In genomic region chr15:29039466-29040366, GRCh38 we compare ENCODE assay signal across 18 cellular contexts.
DNase-seq lines count a peak whose midpoint lies in the region; ATAC-seq, FAIRE-seq and TF ChIP-seq lines count a peak whose summit lies in the region.
"Had no signal": no experiment of that assay in that cellular context is flagged by ENCODE, and none has a peak within 500 bp of the region (broad histone marks: within the 10 kb centered on the region; RNA-seq: fewer than 3 reads in every experiment).

No MANE protein-coding gene starts in this region.

- SMC1A ChIA-PET in GM12878 (lab: Charles Lee; ENCODE audit: uncharacterized antibody, unreplicated experiment), result interaction anchor here (0.9 kb wide), 1 partner anchor 83 kb away, joined by 3 read pairs; no protein-coding TSS in a partner anchor

- BruUV-seq in GM12878 (replicated peaks; lab: Mats Ljungman, UMichigan), result no TSS peak

- H3K9ac ChIP-seq in OCI-LY3 (ENCODE audit: low read length) (peak overlapping the region; percentile 37; the same call in 1 of the 2 replicates), GM12878 (ENCODE audit: control insufficient read depth, insufficient read depth, low read length) (no peak overlapping the region), Karpas-422 (ENCODE audit: low read length) (no peak overlapping the region)

- no peaks in the 10 kb centered on the region for H3K9me2 ChIP-seq in Karpas-422 (replicated peaks; ENCODE audit: insufficient read depth, low read length)

- peak overlapping the region; percentile 45 for H3K4me3 Mint-ChIP-seq in natural killer cell
- H3K4me3 Mint-ChIP-seq: activated CD4-positive, alpha-beta T cell treated with anti-CD3 and anti-CD28 coated beads, Interleukin-2, amount 10 ng/mL, durations not matched to agents 24 days and 14 days; HFFc6 had no signal

- RAD21 ChIA-PET in GM12878 (lab: Charles Lee; ENCODE audit: unreplicated experiment), result no interaction called here

- no peaks in the 10 kb centered on the region for H3K9me3 ChIP-seq in OCI-LY3 (ENCODE audit: insufficient read depth, low read length)
- no peaks in the 10 kb centered on the region for H3K9me3 ChIP-seq in GM12878 (replicated peaks; ENCODE audit: control insufficient read depth, insufficient read depth, low read length)
- H3K9me3 ChIP-seq in Karpas-422 (ENCODE audit: low read length), result no peaks in the 10 kb centered on the region
- no peaks in the 10 kb centered on the region for H3K9me3 ChIP-seq in tibial nerve
- H3K9me3 ChIP-seq: psoas muscle, upper lobe of left lung had no signal

- in situ Hi-C loops in GM12878 (cut with MboI), result no loop called here

- intact Hi-C loops in GM12878 (cut with micrococcal nuclease; ENCODE audit: unreplicated experiment), result no loop called here
- intact Hi-C loops in natural killer cell (cut with micrococcal nuclease), result no loop called here

- ATAC-seq in GM12878, result peak; percentile 67
- ATAC-seq in natural killer cell, result no peak
- ATAC-seq: left colon, psoas muscle had no signal

- DNase-seq in GM12865 (ENCODE audit: low read depth) (peak; percentile 46), GM12878 (ENCODE audit: low read depth, low spot score) (peak; percentile 7), natural killer cell (no peak), Karpas-422 (no peak), SK-N-DZ (ENCODE audit: low spot score) (no peak), tibial nerve (ENCODE audit: low spot score in 2 of 2) (no peak)
- no peak for DNase-seq in activated effector memory CD4-positive, alpha-beta T cell treated with anti-CD3 and anti-CD28 coated beads, Interleukin-2, amount 50 U/mL, for 16 hours
- DNase-seq: activated CD4-positive, alpha-beta T cell treated with anti-CD3 and anti-CD28 coated beads, Interleukin-2, amount 10 ng/mL, durations not matched to agents 24 days and 14 days; activated naive CD4-positive, alpha-beta T cell treated with anti-CD3 and anti-CD28 coated beads, Interleukin-2, amount 50 U/mL, for 16 hours; DND-41; HFFc6; psoas muscle; stimulated activated CD8-positive, alpha-beta memory T cell treated with anti-CD3 and anti-CD28 coated beads, Interleukin-4, amount 100 ng/mL, for 48 hours; upper lobe of left lung had no signal

- no peaks in the 10 kb centered on the region for H3K36me3 Mint-ChIP-seq in natural killer cell

- H2AFZ ChIP-seq in OCI-LY3 (ENCODE audit: low read depth, low read length), result no peak overlapping the region
- no peak overlapping the region for H2AFZ ChIP-seq in GM12878 (ENCODE audit: control insufficient read depth, low read depth, low read length)
- H2AFZ ChIP-seq in Karpas-422 (ENCODE audit: low read length), result no peak overlapping the region

- H4K20me1 ChIP-seq in OCI-LY3 (ENCODE audit: insufficient read depth, low read length), result no peaks in the 10 kb centered on the region
- no peaks in the 10 kb centered on the region for H4K20me1 ChIP-seq in GM12878 (ENCODE audit: control insufficient read depth, insufficient read depth)
- no peaks in the 10 kb centered on the region for H4K20me1 ChIP-seq in Karpas-422 (ENCODE audit: insufficient read depth, low read depth, low read length)

- H3K27ac Mint-ChIP-seq in natural killer cell, result peak overlapping the region; percentile 59 to 88
- H3K27ac Mint-ChIP-seq: activated CD4-positive, alpha-beta T cell treated with anti-CD3 and anti-CD28 coated beads, Interleukin-2, amount 10 ng/mL, durations not matched to agents 24 days and 14 days; HFFc6 had no signal

- H3K36me3 ChIP-seq in OCI-LY3 (replicated peaks; ENCODE audit: low read depth, low read length) (no peaks in the 10 kb centered on the region), GM12878 (ENCODE audit: control insufficient read depth in 2 of 2, insufficient read depth in 2 of 2, low read length in 1 of 2) (no peaks in the 10 kb centered on the region), Karpas-422 (ENCODE audit: insufficient read depth, low read length) (no peaks in the 10 kb centered on the region), tibial nerve (no peaks in the 10 kb centered on the region)
- H3K36me3 ChIP-seq: upper lobe of left lung had no signal

- TF ChIP-seq EP300 in GM12878 (IDR thresholded peaks at IDR 0.05; ENCODE audit: borderline replicate concordance in 1 of 2, control insufficient read depth in 1 of 2, low read depth in 2 of 2, low read length in 2 of 2) (no peak), tibial nerve (IDR thresholded peaks at IDR 0.05) (no peak)

- CTCF ChIA-PET in GM12878 (lab: Yijun Ruan, JAX), result no interaction called here

- H3K4me1 ChIP-seq in OCI-LY3 (ENCODE audit: low read length) (peaks cover 35% of the 10 kb centered on the region), GM12878 (ENCODE audit: control insufficient read depth, insufficient read depth, low read length) (no peaks in the 10 kb centered on the region; the same call in 1 of the 2 replicates), Karpas-422 (ENCODE audit: low read length) (no peaks in the 10 kb centered on the region), tibial nerve (peaks cover 0 to 5% (median 0%) of the 10 kb centered on the region in 4 donors)
- H3K4me1 ChIP-seq: psoas muscle, upper lobe of left lung had no signal

- H3K4me3 ChIP-seq in GM12865 (ENCODE audit: low read depth, low read length) (no peak overlapping the region), OCI-LY3 (ENCODE audit: low read length) (peak overlapping the region; percentile 66), GM12878 (no peak overlapping the region), Karpas-422 (ENCODE audit: low read length) (no peak overlapping the region), tibial nerve (no peak overlapping the region)
- H3K4me3 ChIP-seq: psoas muscle, upper lobe of left lung had no signal

- peaks cover 65 to 80% of the 10 kb centered on the region in 2 donors for H3K4me1 Mint-ChIP-seq in natural killer cell

- no peak for TF ChIP-seq RAD21 in GM12878 (IDR thresholded peaks at IDR 0.05; ENCODE audit: insufficient read depth, low read depth, low read length)

- H3K27me3 Mint-ChIP-seq in natural killer cell (ENCODE audit: low read depth in 2 of 2), result no peaks in the 10 kb centered on the region

- H3K9me3 Mint-ChIP-seq in natural killer cell, result no peaks in the 10 kb centered on the region
- H3K9me3 Mint-ChIP-seq: activated CD4-positive, alpha-beta T cell treated with anti-CD3 and anti-CD28 coated beads, Interleukin-2, amount 10 ng/mL, durations not matched to agents 24 days and 14 days had no signal

- WGBS in GM12878 (ENCODE audit: insufficient coverage, insufficient replicate concordance, low lambda C conversion rate, missing lambda C conversion rate), result 11% methylated on average over 13 of the region's 13 CpGs
- WGBS in tibial nerve, 2 donors, result 80 to 82% methylated on average over 13 of the region's 13 CpGs

- H3K27ac ChIP-seq in OCI-LY3 (ENCODE audit: low read length), result peak overlapping the region; percentile 32; the same call in 1 of the 2 replicates
- no peak overlapping the region for H3K27ac ChIP-seq in GM12878 (ENCODE audit: control insufficient read depth, insufficient read depth)
- no peak overlapping the region for H3K27ac ChIP-seq in Karpas-422 (ENCODE audit: low read length)
- no peak overlapping the region for H3K27ac ChIP-seq in tibial nerve
- H3K27ac ChIP-seq: C4-2B, psoas muscle, RWPE1, upper lobe of left lung had no signal

- POLR2A ChIA-PET in GM12878 (lab: Charles Lee), result no interaction called here

- peak overlapping the region; percentile 93 for H3K4me2 ChIP-seq in OCI-LY3 (ENCODE audit: low read length)
- H3K4me2 ChIP-seq in GM12878 (ENCODE audit: control insufficient read depth, insufficient read depth), result peak overlapping the region; percentile 13; the same call in 1 of the 2 replicates
- H3K4me2 ChIP-seq in Karpas-422 (ENCODE audit: low read depth, low read length, poor library complexity, severe bottlenecking), result no peak overlapping the region

- TF ChIP-seq POLR2A in GM12878 (IDR thresholded peaks at IDR 0.05; ENCODE audit: low read depth, low read length) (no peak), tibial nerve (IDR thresholded peaks at IDR 0.05) (no peak)

- FAIRE-seq in GM12878 (lab: Jason Lieb, UNC), result no peak

- H3K79me2 ChIP-seq in OCI-LY3 (ENCODE audit: low read length) (no peaks in the 10 kb centered on the region), GM12878 (ENCODE audit: control insufficient read depth, insufficient read depth, low read length) (no peaks in the 10 kb centered on the region), Karpas-422 (ENCODE audit: low read length) (no peaks in the 10 kb centered on the region)

- TF ChIP-seq CTCF in GM12865 (IDR thresholded peaks at IDR 0.05; ENCODE audit: insufficient read depth, low read depth, low read length, missing control alignments), result no peak
- TF ChIP-seq CTCF in OCI-LY3 (IDR thresholded peaks at IDR 0.05; ENCODE audit: low read depth, low read length), result no peak
- no peak for TF ChIP-seq CTCF in GM12878 (IDR thresholded peaks at IDR 0.05 in 2 of 3, conservative IDR thresholded peaks at IDR 0.05 in 1 of 3; ENCODE audit: control insufficient read depth in 2 of 3, extremely low read depth in 1 of 3, insufficient read depth in 1 of 3, low read depth in 3 of 3, low read length in 3 of 3)
- TF ChIP-seq CTCF in natural killer cell (IDR thresholded peaks at IDR 0.05), result no peak
- TF ChIP-seq CTCF in tibial nerve (IDR thresholded peaks at IDR 0.05), result no peak

- H3K27me3 ChIP-seq in OCI-LY3 (ENCODE audit: low read depth, low read length) (no peaks in the 10 kb centered on the region), GM12878 (replicated peaks in 1 of 2; ENCODE audit: control insufficient read depth in 2 of 2, insufficient read depth in 2 of 2, low read length in 1 of 2) (no peaks in the 10 kb centered on the region), Karpas-422 (ENCODE audit: low read length) (no peaks in the 10 kb centered on the region), tibial nerve (no peaks in the 10 kb centered on the region)
- H3K27me3 ChIP-seq: upper lobe of left lung had no signal

TF ChIP-seq in GM12878, 131 proteins besides CTCF, POLR2A, EP300 and RAD21 (continues in another document):
- TF ChIP-seq IRF4 (IDR thresholded peaks at IDR 0.05; ENCODE audit: low read depth, low read length) (no peak), ZNF217 (IDR thresholded peaks at IDR 0.05) (no peak), SPI1 (IDR thresholded peaks at IDR 0.05; ENCODE audit: borderline replicate concordance, insufficient read depth, low read depth, low read length) (peak; percentile 29; the same call in 1 of the 2 replicates)

Comparison
In these comparisons a context has a peak if more than half of its experiments do, and no peak if none do; other contexts are left out.
1. DNase-seq: peak in GM12865 (single experiment) and GM12878 (single experiment); none in natural killer cell (single experiment), activated effector memory CD4-positive, alpha-beta T cell treated with anti-CD3 and anti-CD28 coated beads, Interleukin-2, amount 50 U/mL, for 16 hours (single experiment), Karpas-422 (single experiment), SK-N-DZ (single experiment) and tibial nerve (0 of 2).